Comparison of ENCODE assay signal across 10 cellular contexts in genomic region chr4:2186133-2186864, GRCh38.
DNase-seq lines count a peak whose midpoint lies in the region; ATAC-seq and TF ChIP-seq lines count a peak whose summit lies in the region.
"Had no signal": no experiment of that assay in that cellular context is flagged by ENCODE, and none has a peak within 500 bp of the region (broad histone marks: within the 10 kb centered on the region; RNA-seq: fewer than 3 reads in every experiment).

No MANE protein-coding gene starts in this region.

- ATAC-seq in HG02623 (IDR thresholded peaks at IDR 0.05; ENCODE audit: unreplicated experiment) = no peak

- H3K36me3 ChIP-seq in brain microvascular endothelial cell (replicated peaks) = no peaks in the 10 kb centered on the region
- H3K36me3 ChIP-seq: uterus had no signal

- H3K27ac Mint-ChIP-seq in nephron progenitor cell = no peak overlapping the region

- H3K27ac ChIP-seq in brain microvascular endothelial cell = no peak overlapping the region
- H3K27ac ChIP-seq: uterus had no signal

- H3K27me3 Mint-ChIP-seq in nephron progenitor cell (ENCODE audit: low read depth, poor library complexity) = no peaks in the 10 kb centered on the region

- in situ Hi-C loops in brain microvascular endothelial cell (cut with HindIII; ENCODE audit: low pct_ligation_motif_present, low sequenced_read_pairs) = no loop called here

- TF ChIP-seq CTCF in GM12865 (IDR thresholded peaks at IDR 0.05; ENCODE audit: insufficient read depth, low read depth, low read length, missing control alignments) (peak; percentile 40), brain microvascular endothelial cell (IDR thresholded peaks at IDR 0.05; ENCODE audit: low read depth, low read length, missing control alignments) (peak; percentile 62), nephron progenitor cell (IDR thresholded peaks at IDR 0.05) (peak; percentile 28)

- H3K4me1 Mint-ChIP-seq in nephron progenitor cell = no peaks in the 10 kb centered on the region

- DNase-seq in GM12865 (ENCODE audit: low read depth) (peak; percentile 34), NCI-H146 treated with DMSO at 0.1 percent for 48 hours (lab: John Stamatoyannopoulos, UW; ENCODE audit: unreplicated experiment) (peak; percentile 41), brain microvascular endothelial cell (no peak), nephron progenitor cell (peak; percentile 10), cortex of kidney (lab: John Stamatoyannopoulos, UW) (no peak), AML-193 (lab: John Stamatoyannopoulos, UW) (no peak), SW 1271 (lab: John Stamatoyannopoulos, UW) (no peak)
- DNase-seq: caudate nucleus, uterus had no signal

- peaks cover 59% of the 10 kb centered on the region for H3K9me3 Mint-ChIP-seq in nephron progenitor cell

- no peak overlapping the region for H3K4me3 Mint-ChIP-seq in nephron progenitor cell

- peaks cover 29% of the 10 kb centered on the region for H3K36me3 Mint-ChIP-seq in nephron progenitor cell (ENCODE audit: low read depth)

- H3K27me3 ChIP-seq in brain microvascular endothelial cell (replicated peaks) = no peaks in the 10 kb centered on the region
- H3K27me3 ChIP-seq: uterus had no signal

- no peak overlapping the region for H3K4me3 ChIP-seq in GM12865 (ENCODE audit: low read depth, low read length)
- H3K4me3 ChIP-seq in brain microvascular endothelial cell (ENCODE audit: low read depth, low read length) = no peak overlapping the region
- H3K4me3 ChIP-seq: uterus had no signal

Comparison
In these comparisons a context has a peak if more than half of its experiments do, and no peak if none do; other contexts are left out.
1. DNase-seq: peak in GM12865 (single experiment), NCI-H146 treated with DMSO at 0.1 percent for 48 hours (single experiment) and nephron progenitor cell (single experiment); none in brain microvascular endothelial cell (single experiment), cortex of kidney (single experiment), AML-193 (0 of 2) and SW 1271 (0 of 2).
2. Peak in every context shown above with its lines, with median percentiles within 50 percentile points of each other: CTCF ChIP-seq.